25 cellular contexts compared by ENCODE assay signal in the genomic region with DNA sequence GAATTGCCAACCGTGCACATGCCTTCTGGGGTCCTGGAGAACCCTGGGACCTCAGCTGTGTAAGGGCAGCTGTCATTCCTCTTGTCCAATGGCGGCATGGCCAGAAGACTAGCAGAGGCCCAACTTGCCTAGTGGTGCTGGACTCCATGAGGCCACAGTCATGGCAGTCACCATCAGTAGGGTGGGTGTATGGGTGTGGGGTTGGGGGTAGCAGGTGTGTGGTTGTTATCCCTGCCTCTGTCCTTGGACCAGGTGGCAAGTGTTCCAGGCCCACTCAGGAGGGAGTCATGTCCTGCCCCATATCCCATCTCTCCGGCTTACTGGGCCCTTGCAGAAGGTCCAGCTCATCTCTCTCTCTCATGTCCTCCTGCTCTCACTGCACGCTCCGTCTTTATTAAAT.
"Had no signal": no experiment of that assay in that cellular context is flagged by ENCODE, and none has a peak within 500 bp of the region (broad histone marks: within the 10 kb centered on the region; RNA-seq: fewer than 3 reads in every experiment).

No MANE protein-coding gene starts in this region.

- H3K27ac ChIP-seq: colonic mucosa, epithelial cell of prostate, esophagus squamous epithelium, gastrocnemius medialis, heart right ventricle, left lung had no signal

- H3K4me1 ChIP-seq: colonic mucosa, esophagus squamous epithelium, gastrocnemius medialis, heart right ventricle, left lung had no signal

- H3K4me3 ChIP-seq: colonic mucosa, esophagus squamous epithelium, gastrocnemius medialis, heart right ventricle, left lung, lung had no signal

- H3K27ac Mint-ChIP-seq: dendritic cell treated with granulocyte-macrophage colony-stimulating factor and Interleukin-4, amounts not matched to agents 40 ng/mL and 50 ng/mL, for 4 days; effector memory CD8-positive, alpha-beta T cell; endodermal cell; memory B cell had no signal

- H3K27me3 ChIP-seq: colonic mucosa, esophagus squamous epithelium, gastrocnemius medialis, heart right ventricle, left lung had no signal

- DNase-seq: colonic mucosa; cortex of kidney; effector CD8-positive, alpha-beta T cell; effector memory CD8-positive, alpha-beta T cell; endodermal cell; erythroblast; esophagus squamous epithelium; foreskin fibroblast; foreskin melanocyte; gastrocnemius medialis; glutamatergic neuron; head of caudate nucleus; heart right ventricle; hippocampal formation; left cardiac atrium; left lung; left ventricle myocardium superior; mammary epithelial cell; mesendoderm; midbrain had no signal

- H3K9me3 ChIP-seq: colonic mucosa, esophagus squamous epithelium, gastrocnemius medialis, heart right ventricle, left lung had no signal

- H3K4me3 Mint-ChIP-seq: dendritic cell treated with granulocyte-macrophage colony-stimulating factor and Interleukin-4, amounts not matched to agents 40 ng/mL and 50 ng/mL, for 4 days; effector memory CD8-positive, alpha-beta T cell; endodermal cell; memory B cell had no signal

- ATAC-seq: effector memory CD8-positive, alpha-beta T cell; esophagus mucosa; gastrocnemius medialis; heart right ventricle; left cardiac atrium; left lung; left ventricle myocardium superior had no signal

- H3K36me3 ChIP-seq: colonic mucosa, esophagus squamous epithelium, gastrocnemius medialis, heart right ventricle, left lung had no signal

- H3K9me3 Mint-ChIP-seq: dendritic cell treated with granulocyte-macrophage colony-stimulating factor and Interleukin-4, amounts not matched to agents 40 ng/mL and 50 ng/mL, for 4 days; effector memory CD8-positive, alpha-beta T cell; memory B cell had no signal

- H3K27me3 Mint-ChIP-seq: effector memory CD8-positive, alpha-beta T cell; memory B cell had no signal

- H3K36me3 Mint-ChIP-seq: memory B cell had no signal

- H3K4me1 Mint-ChIP-seq: endodermal cell, memory B cell had no signal
